ENCODE assay signal across 2 cellular contexts in genomic region chr20:41300906-41301305, GRCh38.
TF ChIP-seq lines count a peak whose summit lies in the region.

No MANE protein-coding gene starts in this region.

TF ChIP-seq in HepG2, 621 proteins besides CTCF, POLR2A, EP300 and RAD21:
- TF ChIP-seq ZSCAN9 (CRISPR knock-in tag; IDR thresholded peaks at IDR 0.05; ENCODE audit: borderline replicate concordance) = no peak
- TF ChIP-seq CENPX (CRISPR knock-in tag; IDR thresholded peaks at IDR 0.05) = no peak
- TF ChIP-seq ZNF672 (CRISPR knock-in tag; IDR thresholded peaks at IDR 0.05) = no peak
- no peak for TF ChIP-seq SRSF4 (IDR thresholded peaks at IDR 0.05; ENCODE audit: low read depth, low read length, poor library complexity, severe bottlenecking)
- no peak for TF ChIP-seq HIC2 (CRISPR knock-in tag; IDR thresholded peaks at IDR 0.05; ENCODE audit: low read depth)
- no peak for TF ChIP-seq HNRNPK (IDR thresholded peaks at IDR 0.05; ENCODE audit: low read depth, low read length, poor library complexity, severe bottlenecking)
- no peak for TF ChIP-seq MLX (CRISPR knock-in tag; IDR thresholded peaks at IDR 0.05)
- no peak for TF ChIP-seq KDM3A (CRISPR knock-in tag; IDR thresholded peaks at IDR 0.05; ENCODE audit: low read depth)
- TF ChIP-seq PLRG1 (conservative IDR thresholded peaks at IDR 0.05) = no peak
- TF ChIP-seq ZNF766 (CRISPR knock-in tag; IDR thresholded peaks at IDR 0.05; ENCODE audit: borderline replicate concordance) = no peak
- TF ChIP-seq ZNF142 (CRISPR knock-in tag; IDR thresholded peaks at IDR 0.05) = no peak
- TF ChIP-seq MTA1 (CRISPR knock-in tag; IDR thresholded peaks at IDR 0.05; ENCODE audit: borderline replicate concordance) = no peak
- TF ChIP-seq FOXM1 (CRISPR knock-in tag; IDR thresholded peaks at IDR 0.05) = no peak
- no peak for TF ChIP-seq ZNF510 (CRISPR knock-in tag; IDR thresholded peaks at IDR 0.05; ENCODE audit: low read depth)
- TF ChIP-seq KMT2B (CRISPR knock-in tag; IDR thresholded peaks at IDR 0.05) = no peak
- TF ChIP-seq ZNF773 (CRISPR knock-in tag; IDR thresholded peaks at IDR 0.05; ENCODE audit: borderline replicate concordance) = no peak
- TF ChIP-seq STAG1 (CRISPR knock-in tag; IDR thresholded peaks at IDR 0.05) = no peak
- TF ChIP-seq NR2F2 (IDR thresholded peaks at IDR 0.05; ENCODE audit: borderline replicate concordance, low read depth) = no peak
- TF ChIP-seq ZNF597 (CRISPR knock-in tag; IDR thresholded peaks at IDR 0.05) = no peak
- TF ChIP-seq MAFG (CRISPR knock-in tag; IDR thresholded peaks at IDR 0.05) = no peak

TF ChIP-seq in H1, 55 proteins besides CTCF, POLR2A, EP300 and RAD21:
- TF ChIP-seq USF2 (IDR thresholded peaks at IDR 0.05; ENCODE audit: low read length) (no peak), GABPA (IDR thresholded peaks at IDR 0.05; ENCODE audit: borderline replicate concordance, insufficient read depth, low read length) (no peak), SRF (IDR thresholded peaks at IDR 0.05; ENCODE audit: low read depth, low read length) (no peak), TBP (IDR thresholded peaks at IDR 0.05; ENCODE audit: low read depth, low read length) (no peak), JUN (IDR thresholded peaks at IDR 0.05; ENCODE audit: low read depth, low read length) (no peak), MAFK (IDR thresholded peaks at IDR 0.05; ENCODE audit: low read depth, low read length) (no peak), SP1 (IDR thresholded peaks at IDR 0.05; ENCODE audit: low read depth, low read length) (no peak), TEAD4 (IDR thresholded peaks at IDR 0.05; ENCODE audit: low read depth, low read length) (no peak), ATF2 (IDR thresholded peaks at IDR 0.05; ENCODE audit: low read length) (no peak), TAF7 (optimal IDR thresholded peaks at IDR 0.05; ENCODE audit: borderline replicate concordance, low read depth, low read length) (no peak), KDM4A (IDR thresholded peaks at IDR 0.05; ENCODE audit: low read depth, low read length, severe bottlenecking) (no peak), PHF8 (conservative IDR thresholded peaks at IDR 0.05; ENCODE audit: low read depth, low read length) (no peak)
